8 cellular contexts compared by ENCODE assay signal in the genomic region with DNA sequence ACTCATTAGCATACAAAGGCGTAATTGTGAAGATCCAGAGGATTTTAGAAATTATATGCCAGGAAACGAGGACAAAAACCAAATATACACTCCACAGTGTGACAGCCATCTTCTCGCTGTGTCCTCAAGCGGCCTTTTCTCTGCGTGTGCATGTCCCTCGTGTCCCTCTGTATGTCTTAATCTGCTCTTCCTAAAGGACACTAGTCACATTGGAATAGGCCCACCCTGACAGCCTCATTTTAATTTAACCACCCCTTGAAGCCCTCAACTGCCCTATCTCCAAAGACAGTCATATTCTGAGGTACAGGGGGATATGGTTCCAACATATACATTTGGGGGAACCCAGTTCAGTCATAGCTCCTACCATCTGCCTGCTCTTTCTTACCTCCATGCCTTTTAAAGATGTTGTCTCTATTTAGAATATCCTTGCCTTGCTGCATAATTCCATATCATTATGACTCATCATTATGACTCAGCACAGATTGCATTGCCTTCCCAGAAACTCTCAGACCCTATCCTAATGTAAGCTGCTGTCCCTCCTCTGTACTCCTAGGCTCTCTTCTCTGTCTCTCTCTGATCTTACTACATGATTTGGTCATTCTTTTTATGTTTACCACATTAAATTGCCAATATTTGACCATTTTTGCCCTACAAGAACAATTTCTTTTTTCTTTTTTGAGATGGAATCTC.
DNase-seq lines count a peak whose midpoint lies in the region; ATAC-seq lines count a peak whose summit lies in the region.

No MANE protein-coding gene starts in this region.

- H3K4me3 Mint-ChIP-seq in activated CD4-positive, alpha-beta T cell treated with anti-CD3 and anti-CD28 coated beads for 36 hours: no peak overlapping the region

- H3K9me3 Mint-ChIP-seq in activated CD4-positive, alpha-beta T cell treated with anti-CD3 and anti-CD28 coated beads for 36 hours (ENCODE audit: low read depth): no peaks in the 10 kb centered on the region

- peaks cover 5% of the 10 kb centered on the region for H3K36me3 Mint-ChIP-seq in activated CD4-positive, alpha-beta T cell treated with anti-CD3 and anti-CD28 coated beads for 36 hours (ENCODE audit: low read depth)

- no peak overlapping the region for H3K27ac Mint-ChIP-seq in activated CD4-positive, alpha-beta T cell treated with anti-CD3 and anti-CD28 coated beads for 36 hours

- POLR2A ChIA-PET in activated CD4-positive, alpha-beta T cell treated with anti-CD3 and anti-CD28 coated beads for 36 hours (lab: Charles Lee): no interaction called here

- peak; percentile 44 for DNase-seq in DMS 273 treated with DMSO at 0.1 percent for 48 hours (lab: John Stamatoyannopoulos, UW)
- peak; percentile 72 for DNase-seq in OCI-M1 (lab: John Stamatoyannopoulos, UW)
- DNase-seq in dermis blood vessel endothelial cell: peak; percentile 82
- peak; percentile 78 for DNase-seq in non-pigmented ciliary epithelial cell (ENCODE audit: low read depth)
- no peak for DNase-seq in activated CD4-positive, alpha-beta T cell treated with anti-CD3 and anti-CD28 coated beads for 36 hours
- no peak for DNase-seq in amygdala (lab: John Stamatoyannopoulos, UW)

- CTCF ChIA-PET in activated CD4-positive, alpha-beta T cell treated with anti-CD3 and anti-CD28 coated beads for 36 hours (lab: Charles Lee): interaction anchor here (0.7 kb wide), 1 partner anchor 258 kb away, joined by 3 read pairs; no protein-coding TSS in a partner anchor

- intact Hi-C loops in activated CD4-positive, alpha-beta T cell treated with anti-CD3 and anti-CD28 coated beads for 36 hours (cut with DNase I, micrococcal nuclease): no loop called here

- ATAC-seq in HG03139 (IDR thresholded peaks at IDR 0.05; ENCODE audit: unreplicated experiment): no peak
- ATAC-seq in activated CD4-positive, alpha-beta T cell treated with anti-CD3 and anti-CD28 coated beads for 36 hours: no peak
- no peak for ATAC-seq in HG02885 (IDR thresholded peaks at IDR 0.05; ENCODE audit: poor library complexity, unreplicated experiment)

- H3K4me1 Mint-ChIP-seq in activated CD4-positive, alpha-beta T cell treated with anti-CD3 and anti-CD28 coated beads for 36 hours: peaks cover 6% of the 10 kb centered on the region

- H3K27me3 Mint-ChIP-seq in activated CD4-positive, alpha-beta T cell treated with anti-CD3 and anti-CD28 coated beads for 36 hours: no peaks in the 10 kb centered on the region

Comparison
In these comparisons a context has a peak if more than half of its experiments do, and no peak if none do; other contexts are left out.
1. DNase-seq: peak in DMS 273 treated with DMSO at 0.1 percent for 48 hours (single experiment), OCI-M1 (single experiment), dermis blood vessel endothelial cell (single experiment) and non-pigmented ciliary epithelial cell (single experiment); none in activated CD4-positive, alpha-beta T cell treated with anti-CD3 and anti-CD28 coated beads for 36 hours (single experiment) and amygdala (0 of 56).